ENCODE assay signal across 25 cellular contexts in genomic region chr11:9780929-9781328, GRCh38.
DNase-seq lines count a peak whose midpoint lies in the region; ATAC-seq, FAIRE-seq and TF ChIP-seq lines count a peak whose summit lies in the region.
"Had no signal": no experiment of that assay in that cellular context is flagged by ENCODE, and none has a peak within 500 bp of the region (broad histone marks: within the 10 kb centered on the region; RNA-seq: fewer than 3 reads in every experiment).

No MANE protein-coding gene starts in this region.

- POLR2A ChIA-PET in activated CD4-positive, alpha-beta T cell treated with anti-CD3 and anti-CD28 coated beads, Interleukin-2, amount 10 ng/mL, durations not matched to agents 7 days and 5 days (lab: Charles Lee) = no interaction called here

- no peak overlapping the region for H3K9ac ChIP-seq in BLaER1 treated with 17β-estradiol and CSF1 and Interleukin-3, amounts not matched to agents 10 nM and 100 nM
- no peak overlapping the region for H3K9ac ChIP-seq in astrocyte (ENCODE audit: low read length)

- peaks cover 0 to 31% (median 0%) of the 10 kb centered on the region in 11 experiments; a peak in 7 of 22 replicates for H3K27me3 ChIP-seq in BLaER1 treated with 17β-estradiol and CSF1 and Interleukin-3, amounts not matched to agents 10 nM and 100 nM
- no peaks in the 10 kb centered on the region for H3K27me3 ChIP-seq in astrocyte (ENCODE audit: insufficient read depth, low read length)
- H3K27me3 ChIP-seq: BE2C had no signal

- H3K36me3 ChIP-seq in BLaER1 treated with 17β-estradiol and CSF1 and Interleukin-3, amounts not matched to agents 10 nM and 100 nM = peaks cover 0 to 95% (median 7%) of the 10 kb centered on the region in 11 experiments; a peak in 10 of 22 replicates
- peaks cover 20% of the 10 kb centered on the region for H3K36me3 ChIP-seq in astrocyte (ENCODE audit: insufficient read depth, low read length)
- H3K36me3 ChIP-seq: BE2C had no signal

- CTCF ChIA-PET in activated CD4-positive, alpha-beta T cell treated with anti-CD3 and anti-CD28 coated beads, Interleukin-2, amount 10 ng/mL, durations not matched to agents 7 days and 5 days (lab: Charles Lee) = interaction anchor here (1.2 kb wide), 1 partner anchor 32 kb away, joined by 3 read pairs; no protein-coding TSS in a partner anchor

- peak; percentile 17 for FAIRE-seq in astrocyte (lab: Jason Lieb, UNC)
- FAIRE-seq: A204.1, G401.6, GM12891, GM19239 had no signal

- H3K27ac Mint-ChIP-seq in astrocyte (ENCODE audit: unreplicated experiment) (no peak overlapping the region), nephron progenitor cell (peak overlapping the region; percentile 30)
- no peak overlapping the region for H3K27ac Mint-ChIP-seq in stimulated activated naive B cell treated with anti-CD40 and anti-IgM and Interleukin-4, amounts not matched to agents 10 μg/mL and 1 μg/mL and 100 μg/mL, for 72 hours
- H3K27ac Mint-ChIP-seq in activated CD4-positive, alpha-beta T cell treated with anti-CD3 and anti-CD28 coated beads, Interleukin-2, amount 10 ng/mL, durations not matched to agents 7 days and 5 days = no peak overlapping the region
- H3K27ac Mint-ChIP-seq: CD14-positive monocyte; CD4-positive, CD25-positive, alpha-beta regulatory T cell had no signal

- H3K4me3 Mint-ChIP-seq in astrocyte (ENCODE audit: unreplicated experiment) (no peak overlapping the region), nephron progenitor cell (no peak overlapping the region)
- H3K4me3 Mint-ChIP-seq in stimulated activated naive B cell treated with anti-CD40 and anti-IgM and Interleukin-4, amounts not matched to agents 10 μg/mL and 1 μg/mL and 100 μg/mL, for 72 hours = no peak overlapping the region
- no peak overlapping the region for H3K4me3 Mint-ChIP-seq in activated CD4-positive, alpha-beta T cell treated with anti-CD3 and anti-CD28 coated beads, Interleukin-2, amount 10 ng/mL, durations not matched to agents 7 days and 5 days
- H3K4me3 Mint-ChIP-seq: CD14-positive monocyte; CD4-positive, alpha-beta memory T cell; CD4-positive, CD25-positive, alpha-beta regulatory T cell; CD8-positive, alpha-beta memory T cell had no signal

- no peak overlapping the region for H2AFZ ChIP-seq in astrocyte (ENCODE audit: low read depth, low read length)

- peaks cover 0 to 10% (median 3%) of the 10 kb centered on the region in 10 experiments; a peak in 7 of 20 replicates for H3K4me1 ChIP-seq in BLaER1 treated with 17β-estradiol and CSF1 and Interleukin-3, amounts not matched to agents 10 nM and 100 nM
- no peaks in the 10 kb centered on the region for H3K4me1 ChIP-seq in astrocyte (ENCODE audit: insufficient read depth, low read length)
- H3K4me1 ChIP-seq: BE2C had no signal

- peak; percentile 52 to 54 for ATAC-seq in stimulated activated naive B cell treated with anti-CD40 and anti-IgM and Interleukin-4, amounts not matched to agents 10 μg/mL and 1 μg/mL and 100 μg/mL, for 72 hours (replicated peaks)
- ATAC-seq in HG02798 (IDR thresholded peaks at IDR 0.05; ENCODE audit: poor library complexity, unreplicated experiment) = no peak

- H3K9me3 Mint-ChIP-seq in astrocyte (ENCODE audit: unreplicated experiment) = no peaks in the 10 kb centered on the region
- H3K9me3 Mint-ChIP-seq in nephron progenitor cell = no peaks in the 10 kb centered on the region
- no peaks in the 10 kb centered on the region for H3K9me3 Mint-ChIP-seq in stimulated activated naive B cell treated with anti-CD40 and anti-IgM and Interleukin-4, amounts not matched to agents 10 μg/mL and 1 μg/mL and 100 μg/mL, for 72 hours
- H3K9me3 Mint-ChIP-seq in activated CD4-positive, alpha-beta T cell treated with anti-CD3 and anti-CD28 coated beads, Interleukin-2, amount 10 ng/mL, durations not matched to agents 7 days and 5 days = no peaks in the 10 kb centered on the region
- H3K9me3 Mint-ChIP-seq: CD4-positive, alpha-beta memory T cell; CD4-positive, CD25-positive, alpha-beta regulatory T cell; CD8-positive, alpha-beta memory T cell had no signal

- H3K4me1 Mint-ChIP-seq in astrocyte (ENCODE audit: low read depth, unreplicated experiment) (peaks cover 16% of the 10 kb centered on the region), nephron progenitor cell (peaks cover 9% of the 10 kb centered on the region)
- peaks cover 11 to 23% of the 10 kb centered on the region in 2 donors for H3K4me1 Mint-ChIP-seq in stimulated activated naive B cell treated with anti-CD40 and anti-IgM and Interleukin-4, amounts not matched to agents 10 μg/mL and 1 μg/mL and 100 μg/mL, for 72 hours
- H3K4me1 Mint-ChIP-seq in activated CD4-positive, alpha-beta T cell treated with anti-CD3 and anti-CD28 coated beads, Interleukin-2, amount 10 ng/mL, durations not matched to agents 7 days and 5 days = no peaks in the 10 kb centered on the region
- H3K4me1 Mint-ChIP-seq: CD14-positive monocyte; CD4-positive, alpha-beta memory T cell; CD4-positive, CD25-positive, alpha-beta regulatory T cell; CD8-positive, alpha-beta memory T cell had no signal

- peaks cover 0 to 17% (median 0%) of the 10 kb centered on the region in 11 experiments; a peak in 4 of 22 replicates for H3K9me3 ChIP-seq in BLaER1 treated with 17β-estradiol and CSF1 and Interleukin-3, amounts not matched to agents 10 nM and 100 nM (replicated peaks in 1 of 11)
- H3K9me3 ChIP-seq in astrocyte (ENCODE audit: insufficient read depth, low read depth, low read length) = no peaks in the 10 kb centered on the region
- H3K9me3 ChIP-seq: BE2C had no signal

- H3K27ac ChIP-seq in BLaER1 treated with 17β-estradiol and CSF1 and Interleukin-3, amounts not matched to agents 10 nM and 100 nM = no peak overlapping the region
- H3K27ac ChIP-seq in astrocyte (ENCODE audit: low read depth, low read length) = no peak overlapping the region

- peak overlapping the region in 6 of 11 experiments; percentile 1 to 26 (median 14); a peak in 6 of 22 replicates for H3K4me2 ChIP-seq in BLaER1 treated with 17β-estradiol and CSF1 and Interleukin-3, amounts not matched to agents 10 nM and 100 nM
- H3K4me2 ChIP-seq in astrocyte (ENCODE audit: low read length) = no peak overlapping the region

- no peaks in the 10 kb centered on the region for H3K79me2 ChIP-seq in astrocyte (ENCODE audit: insufficient read depth, low read length)

- DNase-seq in astrocyte (ENCODE audit: low read depth) = no peak
- no peak for DNase-seq in nephron progenitor cell
- DNase-seq in stimulated activated naive B cell treated with anti-CD40 and anti-IgM and Interleukin-4, amounts not matched to agents 10 μg/mL and 1 μg/mL and 100 μg/mL, for 72 hours = no peak
- DNase-seq in activated CD4-positive, alpha-beta T cell treated with anti-CD3 and anti-CD28 coated beads, Interleukin-2, amount 10 ng/mL, durations not matched to agents 7 days and 5 days = no peak
- no peak for DNase-seq in kidney glomerular epithelial cell (lab: John Stamatoyannopoulos, UW)
- no peak for DNase-seq in Kasumi-1 (lab: John Stamatoyannopoulos, UW)
- DNase-seq: 8988T; ACHN; BE2C; C1 segment of cervical spinal cord; CD4-positive, alpha-beta memory T cell; CD4-positive, CD25-positive, alpha-beta regulatory T cell; CD8-positive, alpha-beta memory T cell; COR-L47; DMS 273 treated with DMSO at 0.1 percent for 48 hours; DMS153; DMS79 treated with DMSO at 0.1 percent for 48 hours; GF-D8 had no signal

- peaks cover 0 to 31% (median 5%) of the 10 kb centered on the region in 11 experiments; a peak in 6 of 22 replicates for H4K20me1 ChIP-seq in BLaER1 treated with 17β-estradiol and CSF1 and Interleukin-3, amounts not matched to agents 10 nM and 100 nM
- H4K20me1 ChIP-seq in astrocyte (ENCODE audit: insufficient read depth, low read length) = no peaks in the 10 kb centered on the region

- H3K27me3 Mint-ChIP-seq in astrocyte (ENCODE audit: low read depth, unreplicated experiment) = no peaks in the 10 kb centered on the region
- no peaks in the 10 kb centered on the region for H3K27me3 Mint-ChIP-seq in nephron progenitor cell (ENCODE audit: low read depth, poor library complexity)
- H3K27me3 Mint-ChIP-seq in stimulated activated naive B cell treated with anti-CD40 and anti-IgM and Interleukin-4, amounts not matched to agents 10 μg/mL and 1 μg/mL and 100 μg/mL, for 72 hours = no peaks in the 10 kb centered on the region
- H3K27me3 Mint-ChIP-seq in activated CD4-positive, alpha-beta T cell treated with anti-CD3 and anti-CD28 coated beads, Interleukin-2, amount 10 ng/mL, durations not matched to agents 7 days and 5 days = no peaks in the 10 kb centered on the region
- H3K27me3 Mint-ChIP-seq: CD4-positive, alpha-beta memory T cell; CD4-positive, CD25-positive, alpha-beta regulatory T cell; CD8-positive, alpha-beta memory T cell had no signal

- H3K36me3 Mint-ChIP-seq in astrocyte (ENCODE audit: low read depth, unreplicated experiment) = peaks cover 35% of the 10 kb centered on the region
- peaks cover 69% of the 10 kb centered on the region for H3K36me3 Mint-ChIP-seq in nephron progenitor cell (ENCODE audit: low read depth)
- H3K36me3 Mint-ChIP-seq in stimulated activated naive B cell treated with anti-CD40 and anti-IgM and Interleukin-4, amounts not matched to agents 10 μg/mL and 1 μg/mL and 100 μg/mL, for 72 hours = peaks cover 14 to 22% of the 10 kb centered on the region in 2 donors
- no peaks in the 10 kb centered on the region for H3K36me3 Mint-ChIP-seq in activated CD4-positive, alpha-beta T cell treated with anti-CD3 and anti-CD28 coated beads, Interleukin-2, amount 10 ng/mL, durations not matched to agents 7 days and 5 days (ENCODE audit: low read depth)

- no peak overlapping the region for H3K4me3 ChIP-seq in BLaER1 treated with 17β-estradiol and CSF1 and Interleukin-3, amounts not matched to agents 10 nM and 100 nM
- no peak overlapping the region for H3K4me3 ChIP-seq in astrocyte (ENCODE audit: insufficient read depth, low read depth, low read length)

- TF ChIP-seq CTCF in astrocyte (IDR thresholded peaks at IDR 0.05; ENCODE audit: insufficient read depth, low read depth, low read length) (no peak), nephron progenitor cell (IDR thresholded peaks at IDR 0.05) (no peak)
